Comparison of ENCODE assay signal across 10 cellular contexts in the genomic region with DNA sequence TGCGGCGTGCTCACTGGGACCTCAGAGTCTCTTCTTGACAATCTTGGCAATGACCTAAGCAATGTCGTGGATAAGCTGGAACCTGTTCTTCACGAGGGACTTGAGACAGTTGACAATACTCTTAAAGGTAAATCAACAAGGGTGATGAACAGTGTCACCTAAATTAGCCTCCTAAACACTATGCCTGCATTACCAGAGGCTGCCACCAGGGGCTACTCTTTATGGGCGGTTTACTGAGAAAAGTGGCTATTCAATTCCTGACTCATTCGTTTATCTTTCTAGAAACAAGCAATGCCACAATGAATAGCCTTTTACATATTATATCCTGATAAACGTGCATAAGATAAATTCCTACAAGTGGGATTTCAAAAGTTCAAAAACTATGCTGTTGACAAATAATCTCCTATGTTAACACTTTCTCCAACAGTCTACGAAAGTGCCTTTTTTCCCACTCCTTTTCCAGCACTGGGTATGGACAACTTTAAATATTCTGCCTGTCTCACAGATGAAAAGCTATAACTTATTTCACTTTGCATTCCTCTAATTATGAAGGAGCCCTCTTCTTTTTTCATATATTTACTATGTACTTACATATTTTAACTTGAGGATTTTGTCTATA. TPM values are rescaled to one million over a fixed set of nuclear protein-coding genes. Genes with fewer than 3 reads are reported as not detected.
DNase-seq lines count a peak whose midpoint lies in the region; ATAC-seq and TF ChIP-seq lines count a peak whose summit lies in the region.
"Had no signal": no experiment of that assay in that cellular context is flagged by ENCODE, and none has a peak within 500 bp of the region (broad histone marks: within the 10 kb centered on the region; RNA-seq: fewer than 3 reads in every experiment).

No MANE protein-coding gene starts in this region.

- BruUV-seq in MCF 10A (replicated peaks; lab: Mats Ljungman, UMichigan) (no TSS peak), PC-3 (replicated peaks; lab: Mats Ljungman, UMichigan) (no TSS peak)

- H3K4me1 ChIP-seq in breast epithelium (no peaks in the 10 kb centered on the region), PC-3 (ENCODE audit: insufficient read depth, low read length) (no peaks in the 10 kb centered on the region), sigmoid colon (no peaks in the 10 kb centered on the region)

- TF ChIP-seq POLR2A in breast epithelium (IDR thresholded peaks at IDR 0.05) (no peak), sigmoid colon (IDR thresholded peaks at IDR 0.05) (no peak)

- H3K9me2 ChIP-seq in PC-3 (replicated peaks; ENCODE audit: low read length), result no peaks in the 10 kb centered on the region

- H2AFZ ChIP-seq in PC-3 (ENCODE audit: low read length), result no peak overlapping the region

- peaks cover 8% of the 10 kb centered on the region for H3K27me3 Mint-ChIP-seq in MCF 10A (ENCODE audit: insufficient read depth, unreplicated experiment)

- POLR2A ChIA-PET in MCF 10A (lab: Yijun Ruan, JAX) (interaction anchor here (0.5 kb wide), 1 partner anchor 499 kb away, joined by 3 read pairs; no protein-coding TSS in a partner anchor), PC-3 (lab: Charles Lee; ENCODE audit: unreplicated experiment) (no interaction called here)

- H3K4me1 Mint-ChIP-seq in MCF 10A (ENCODE audit: insufficient read depth, unreplicated experiment), result no peaks in the 10 kb centered on the region

- ATAC-seq in PC-3 (peak; percentile 24; the same call in 1 of the 2 replicates), GM18858 (IDR thresholded peaks at IDR 0.05; ENCODE audit: unreplicated experiment) (no peak), GM18517 (IDR thresholded peaks at IDR 0.05; ENCODE audit: unreplicated experiment) (no peak)

- no peak overlapping the region for H3K27ac ChIP-seq in breast epithelium
- no peak overlapping the region for H3K27ac ChIP-seq in PC-3 (ENCODE audit: low read length)
- H3K27ac ChIP-seq in sigmoid colon, result no peak overlapping the region

- DNase-seq in MCF 10A (ENCODE audit: unreplicated experiment) (peak; percentile 9), breast epithelium (ENCODE audit: low spot score in 2 of 2) (no peak), PC-3 (peak; percentile 61), fibroblast of pulmonary artery (ENCODE audit: low read depth) (no peak), sigmoid colon (no peak)
- DNase-seq in stimulated activated CD8-positive, alpha-beta memory T cell treated with anti-CD3 and anti-CD28 coated beads, Interleukin-4, amount 100 ng/mL, for 24 hours (ENCODE audit: low read depth), result peak; percentile 5
- DNase-seq: NCI-H1930 had no signal

- TF ChIP-seq EP300 in sigmoid colon (IDR thresholded peaks at IDR 0.05), result no peak

- no peaks in the 10 kb centered on the region for H3K27me3 ChIP-seq in breast epithelium
- peaks cover 15% of the 10 kb centered on the region for H3K27me3 ChIP-seq in PC-3 (ENCODE audit: low read length)
- peaks cover 0 to 6% (median 0%) of the 10 kb centered on the region in 3 donors for H3K27me3 ChIP-seq in sigmoid colon

- H3K4me3 Mint-ChIP-seq in MCF 10A (ENCODE audit: unreplicated experiment), result no peak overlapping the region

- no peak overlapping the region for H3K9ac ChIP-seq in PC-3 (ENCODE audit: low read length)

- H3K4me3 ChIP-seq in breast epithelium (no peak overlapping the region), PC-3 (ENCODE audit: low read length) (no peak overlapping the region), fibroblast of pulmonary artery (replicated peaks; ENCODE audit: low read depth, low read length) (no peak overlapping the region), sigmoid colon (no peak overlapping the region)

- no peak overlapping the region for H3K4me2 ChIP-seq in PC-3 (ENCODE audit: low read length)

- CTCF ChIA-PET in MCF 10A (lab: Yijun Ruan, JAX) (interaction anchor here (0.7 kb wide), 1 partner anchor 96 kb away, joined by 3 read pairs; no protein-coding TSS in a partner anchor), PC-3 (lab: Charles Lee) (no interaction called here)

- peak; percentile 46 for TF ChIP-seq CTCF in MCF 10A (IDR thresholded peaks at IDR 0.05; ENCODE audit: unreplicated experiment)
- TF ChIP-seq CTCF in breast epithelium (IDR thresholded peaks at IDR 0.05), result no peak
- TF ChIP-seq CTCF in PC-3 (conservative IDR thresholded peaks at IDR 0.05; ENCODE audit: low read depth, low read length), result peak; percentile 83
- peak; percentile 45 for TF ChIP-seq CTCF in fibroblast of pulmonary artery (IDR thresholded peaks at IDR 0.05; ENCODE audit: low read length, missing control alignments)
- TF ChIP-seq CTCF in sigmoid colon (IDR thresholded peaks at IDR 0.05), result peak in 1 of 4 experiments; percentile 12

- no peak overlapping the region for H3K27ac Mint-ChIP-seq in MCF 10A (ENCODE audit: low read depth, unreplicated experiment)

- H4K20me1 ChIP-seq in PC-3 (ENCODE audit: low read length), result no peaks in the 10 kb centered on the region

- intact Hi-C loops in MCF 10A (cut with micrococcal nuclease) (no loop called here), breast epithelium (cut with DNase I; ENCODE audit: low total_unique reads) (no loop called here), PC-3 (cut with micrococcal nuclease) (no loop called here), sigmoid colon (cut with DNase I) (loop anchor here (10.0 kb wide), 1 partner anchor 56 kb away; no protein-coding TSS in a partner anchor)

- H3K79me2 ChIP-seq in PC-3 (ENCODE audit: low read length), result no peaks in the 10 kb centered on the region

- no peaks in the 10 kb centered on the region for H3K36me3 Mint-ChIP-seq in MCF 10A (ENCODE audit: insufficient read depth, unreplicated experiment)

- no peaks in the 10 kb centered on the region for H3F3A ChIP-seq in PC-3 (ENCODE audit: low read length, unreplicated experiment)

- peaks cover 5 to 27% of the 10 kb centered on the region in 2 donors for H3K9me3 ChIP-seq in breast epithelium
- no peaks in the 10 kb centered on the region for H3K9me3 ChIP-seq in PC-3 (ENCODE audit: low read length)
- peaks cover 0 to 11% (median 2%) of the 10 kb centered on the region in 4 donors for H3K9me3 ChIP-seq in sigmoid colon

- H3K9me3 Mint-ChIP-seq in MCF 10A (ENCODE audit: unreplicated experiment), result peaks cover 22% of the 10 kb centered on the region

- H3K36me3 ChIP-seq in breast epithelium, result no peaks in the 10 kb centered on the region
- H3K36me3 ChIP-seq in PC-3 (ENCODE audit: low read depth, low read length), result no peaks in the 10 kb centered on the region
- no peaks in the 10 kb centered on the region for H3K36me3 ChIP-seq in sigmoid colon

- WGBS in sigmoid colon, 2 donors, result 60% methylated on average over 8 of the region's 8 CpGs

RNA-seq across cellular contexts. Expression of a gene that starts 1.3 kb away (rescaled TPM):
- total RNA-seq in MCF 10A (2022) (not detected in 2 replicates), breast epithelium (not detected), PC-3 (2014; rRNA removed) (not detected in 2 replicates), sigmoid colon (not detected)
- polyA plus RNA-seq in sigmoid colon, result under 1 TPM in 1 of 3 donors, not detected in 2; 0.09 TPM
- total RNA-seq: temporal lobe had no signal

RNA-seq across cellular contexts. Expression of a gene that starts 47.9 kb away (rescaled TPM):
- total RNA-seq in MCF 10A (2022) (not detected in 2 replicates), breast epithelium (not detected), PC-3 (2014; rRNA removed) (not detected in 2 replicates), sigmoid colon (not detected)
- not detected for polyA plus RNA-seq in sigmoid colon
- total RNA-seq: temporal lobe had no signal

Comparison
In these comparisons a context has a peak if more than half of its experiments do, and no peak if none do; other contexts are left out.
1. DNase-seq: peak in MCF 10A (single experiment), PC-3 (single experiment) and stimulated activated CD8-positive, alpha-beta memory T cell treated with anti-CD3 and anti-CD28 coated beads, Interleukin-4, amount 100 ng/mL, for 24 hours (single experiment); none in breast epithelium (0 of 2), fibroblast of pulmonary artery (single experiment) and sigmoid colon (single experiment).
2. CTCF ChIP-seq: peak in MCF 10A (single experiment), PC-3 (single experiment) and fibroblast of pulmonary artery (single experiment); none in breast epithelium (0 of 3).